In genomic region chr5:177370488-177371119, GRCh38 we compare ENCODE assay signal across 8 cellular contexts. TPM values are rescaled to one million over a fixed set of nuclear protein-coding genes. Genes with fewer than 3 reads are reported as not detected.
DNase-seq lines count a peak whose midpoint lies in the region; ATAC-seq and TF ChIP-seq lines count a peak whose summit lies in the region.

No MANE protein-coding gene starts in this region.

- H3K36me3 Mint-ChIP-seq in T-helper 1 cell treated with Interleukin-12 subunit alpha and Interleukin-12 subunit beta and Interleukin-4 antibody, amounts not matched to agents 30 μg/mL and 1 μg/mL, for 36 hours (ENCODE audit: low read depth), result peaks cover 42% of the 10 kb centered on the region
- peaks cover 13 to 21% (median 14%) of the 10 kb centered on the region in 3 donors for H3K36me3 Mint-ChIP-seq in immature natural killer cell

- H3K9me3 Mint-ChIP-seq in T-helper 1 cell treated with Interleukin-12 subunit alpha and Interleukin-12 subunit beta and Interleukin-4 antibody, amounts not matched to agents 30 μg/mL and 1 μg/mL, for 36 hours, result no peaks in the 10 kb centered on the region
- no peaks in the 10 kb centered on the region for H3K9me3 Mint-ChIP-seq in immature natural killer cell

- no peaks in the 10 kb centered on the region for H4K20me1 ChIP-seq in smooth muscle cell (ENCODE audit: low read depth)

- WGBS in smooth muscle cell (ENCODE audit: low lambda C conversion rate), result 12% methylated on average over 30 of the region's 42 CpGs

- H3K4me3 Mint-ChIP-seq in T-helper 1 cell treated with Interleukin-12 subunit alpha and Interleukin-12 subunit beta and Interleukin-4 antibody, amounts not matched to agents 30 μg/mL and 1 μg/mL, for 36 hours, result no peak overlapping the region
- H3K4me3 Mint-ChIP-seq in immature natural killer cell, result peak overlapping the region in 1 of 5 donors; percentile 21

- H3K4me1 ChIP-seq in breast epithelium (no peaks in the 10 kb centered on the region), smooth muscle cell (ENCODE audit: low read depth) (peaks cover 14% of the 10 kb centered on the region)

- H3K27ac Mint-ChIP-seq in T-helper 1 cell treated with Interleukin-12 subunit alpha and Interleukin-12 subunit beta and Interleukin-4 antibody, amounts not matched to agents 30 μg/mL and 1 μg/mL, for 36 hours, result peak overlapping the region; percentile 62
- peak overlapping the region in 1 of 6 donors; percentile 34 for H3K27ac Mint-ChIP-seq in immature natural killer cell

- intact Hi-C loops in breast epithelium (cut with DNase I; ENCODE audit: low total_unique reads), result no loop called here

- no peaks in the 10 kb centered on the region for H3K36me3 ChIP-seq in breast epithelium
- H3K36me3 ChIP-seq in smooth muscle cell (ENCODE audit: low read depth), result no peaks in the 10 kb centered on the region

- in situ Hi-C loops in ACHN (cut with HindIII; ENCODE audit: low pct_ligation_motif_present, low pct_unique_long_range_greater_than_20kb, low sequenced_read_pairs), result no loop called here
- in situ Hi-C loops in GM18951 (cut with MboI; ENCODE audit: low sequenced_read_pairs, unreplicated experiment), result no loop called here

- no peak overlapping the region for H3K9ac ChIP-seq in smooth muscle cell (ENCODE audit: low read depth)

- H3K27me3 Mint-ChIP-seq in T-helper 1 cell treated with Interleukin-12 subunit alpha and Interleukin-12 subunit beta and Interleukin-4 antibody, amounts not matched to agents 30 μg/mL and 1 μg/mL, for 36 hours (ENCODE audit: low read depth), result no peaks in the 10 kb centered on the region
- H3K27me3 Mint-ChIP-seq in immature natural killer cell (ENCODE audit: low read depth in 3 of 3), result peaks cover 0 to 4% (median 1%) of the 10 kb centered on the region in 3 donors

- no peak for ATAC-seq in HG03108 (IDR thresholded peaks at IDR 0.05; ENCODE audit: unreplicated experiment)

- H3K4me1 Mint-ChIP-seq in T-helper 1 cell treated with Interleukin-12 subunit alpha and Interleukin-12 subunit beta and Interleukin-4 antibody, amounts not matched to agents 30 μg/mL and 1 μg/mL, for 36 hours (ENCODE audit: low read depth), result peaks cover 50% of the 10 kb centered on the region
- H3K4me1 Mint-ChIP-seq in immature natural killer cell, result peaks cover 39 to 40% of the 10 kb centered on the region in 2 donors

- H3K79me2 ChIP-seq in smooth muscle cell (ENCODE audit: low read depth), result no peaks in the 10 kb centered on the region

- peak overlapping the region; percentile 93 for H3K4me2 ChIP-seq in smooth muscle cell

- TF ChIP-seq CTCF in breast epithelium (IDR thresholded peaks at IDR 0.05) (peak in 2 of 3 donors; percentile 23 to 56), smooth muscle cell (IDR thresholded peaks at IDR 0.05; ENCODE audit: borderline replicate concordance, insufficient read depth, poor library complexity, severe bottlenecking) (peak; percentile 51)

- H3K9me3 ChIP-seq in breast epithelium (no peaks in the 10 kb centered on the region), smooth muscle cell (replicated peaks; ENCODE audit: low read depth) (no peaks in the 10 kb centered on the region)

- peak; percentile 94 for DNase-seq in ACHN
- DNase-seq in Kasumi-1 (lab: John Stamatoyannopoulos, UW), result peak; percentile 67 to 80
- DNase-seq in breast epithelium (ENCODE audit: low spot score in 2 of 2), result peak; percentile 48 to 73
- peak; percentile 49 to 71 (median 67) for DNase-seq in immature natural killer cell
- DNase-seq in smooth muscle cell (lab: John Stamatoyannopoulos, UW; ENCODE audit: unreplicated experiment), result peak; percentile 55

- peaks cover 7% of the 10 kb centered on the region for H3F3A ChIP-seq in smooth muscle cell (ENCODE audit: low read depth)

- H3K27me3 ChIP-seq in breast epithelium (no peaks in the 10 kb centered on the region), smooth muscle cell (ENCODE audit: low read depth) (no peaks in the 10 kb centered on the region)

- H3K4me3 ChIP-seq in breast epithelium (peak overlapping the region; percentile 23 to 59 (median 49)), smooth muscle cell (peak overlapping the region; percentile 60)

- no peak overlapping the region for H2AFZ ChIP-seq in smooth muscle cell (ENCODE audit: low read depth)

- TF ChIP-seq POLR2A in GM18951 (IDR thresholded peaks at IDR 0.05; ENCODE audit: extremely low read depth, insufficient read depth, insufficient read length), result peak; percentile 19
- no peak for TF ChIP-seq POLR2A in breast epithelium (IDR thresholded peaks at IDR 0.05)

- H3K27ac ChIP-seq in breast epithelium, result peak overlapping the region in 1 of 2 donors; percentile 35
- no peak overlapping the region for H3K27ac ChIP-seq in smooth muscle cell (ENCODE audit: low read depth)

RNA-seq across cellular contexts. Expression of gene RGS14, which starts 12.9 kb away (rescaled TPM):
- total RNA-seq in breast epithelium, result 10 to 100 TPM in 2 of 3 donors, 1 to 10 TPM in 1; 9.0 to 16.4 (median 11.3) TPM
- 10 to 100 TPM; 27.1 to 64.5 (median 33.8) TPM for polyA plus RNA-seq in immature natural killer cell
- 6.0 and 38.5 TPM in 2 replicates for total RNA-seq in smooth muscle cell
- 23.3 and 23.8 TPM in 2 replicates for polyA plus RNA-seq in smooth muscle cell

RNA-seq across cellular contexts. Expression of gene SLC34A1, which starts 13.6 kb away (rescaled TPM):
- total RNA-seq in breast epithelium (not detected), smooth muscle cell (not detected in 2 replicates)
- polyA plus RNA-seq in immature natural killer cell (under 1 TPM in 2 of 3 donors, not detected in 1; 0.26 to 0.34 TPM), smooth muscle cell (not detected in 2 replicates)

RNA-seq across cellular contexts. Expression of gene LMAN2, which starts 19.1 kb away (rescaled TPM):
- total RNA-seq in breast epithelium (100 to 1,000 TPM; 139 to 188 (median 170) TPM), smooth muscle cell (178 and 241 TPM in 2 replicates)
- polyA plus RNA-seq in immature natural killer cell (100 to 1,000 TPM; 316 to 441 (median 409) TPM), smooth muscle cell (236 and 253 TPM in 2 replicates)

RNA-seq across cellular contexts. Expression of gene PFN3, which starts 29.9 kb away (rescaled TPM):
- not detected for total RNA-seq in breast epithelium
- not detected for polyA plus RNA-seq in immature natural killer cell
- total RNA-seq in smooth muscle cell, result not detected in 2 replicates
- not detected in 2 replicates for polyA plus RNA-seq in smooth muscle cell

RNA-seq across cellular contexts. Expression of gene F12, which starts 38.8 kb away (rescaled TPM):
- total RNA-seq in breast epithelium (1 to 10 TPM in 2 of 3 donors, under 1 TPM in 1; 0.64 to 2.9 (median 2.6) TPM), smooth muscle cell (1.8 and 3.6 TPM in 2 replicates)
- polyA plus RNA-seq in immature natural killer cell (1 to 10 TPM in 2 of 3 donors, not detected in 1; 1.3 to 2.3 TPM), smooth muscle cell (10.4 and 15.0 TPM in 2 replicates)
